ENCODE assay signal across 9 cellular contexts in the genomic region with DNA sequence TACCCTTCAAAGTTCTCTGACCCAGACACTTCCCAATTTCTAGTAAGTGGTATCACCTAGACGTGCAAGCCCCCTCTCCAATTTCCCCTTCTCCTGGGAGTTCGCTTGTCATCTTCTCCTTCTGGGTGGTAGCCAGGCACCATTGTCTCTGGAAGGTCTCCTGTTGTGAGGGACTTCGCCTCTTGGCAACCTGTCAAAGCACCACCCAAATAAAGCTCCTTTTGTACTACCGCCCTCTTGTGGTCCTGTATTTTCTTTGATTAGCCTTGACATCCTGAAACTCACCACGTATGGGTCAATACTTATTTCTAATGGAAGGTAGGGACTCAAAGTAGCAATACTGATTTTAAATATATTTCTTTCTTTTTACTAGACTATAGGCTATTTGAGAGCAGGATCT. TPM values are rescaled to one million over a fixed set of nuclear protein-coding genes. Genes with fewer than 3 reads are reported as not detected.
DNase-seq lines count a peak whose midpoint lies in the region; ATAC-seq and TF ChIP-seq lines count a peak whose summit lies in the region.
"Had no signal": no experiment of that assay in that cellular context is flagged by ENCODE, and none has a peak within 500 bp of the region (broad histone marks: within the 10 kb centered on the region; RNA-seq: fewer than 3 reads in every experiment).

No MANE protein-coding gene starts in this region.

- TF ChIP-seq EP300 in tibial nerve (IDR thresholded peaks at IDR 0.05) = no peak

- TF ChIP-seq CTCF in HCT116 (IDR thresholded peaks at IDR 0.05 in 2 of 3, conservative IDR thresholded peaks at IDR 0.05 in 1 of 3; ENCODE audit: borderline replicate concordance in 1 of 3, insufficient read depth in 1 of 3, low read depth in 2 of 3, low read length in 2 of 3) (peak; percentile 16 to 66 (median 54); a peak in 5 of 6 replicates), Loucy (conservative IDR thresholded peaks at IDR 0.05; ENCODE audit: low read length) (peak; percentile 71), foreskin fibroblast (IDR thresholded peaks at IDR 0.05; ENCODE audit: low read depth, low read length) (peak; percentile 42), type B pancreatic cell (conservative IDR thresholded peaks at IDR 0.05) (peak; percentile 68), tibial nerve (IDR thresholded peaks at IDR 0.05) (no peak)

- TF ChIP-seq RAD21 in HCT116 (IDR thresholded peaks at IDR 0.05; ENCODE audit: low read depth) = peak; percentile 35

- H3K9me3 ChIP-seq in HCT116 (ENCODE audit: control insufficient read depth in 1 of 2, insufficient read depth in 1 of 2, low read depth in 1 of 2, low read length in 2 of 2) (no peaks in the 10 kb centered on the region), Loucy (ENCODE audit: insufficient read depth, low read depth, low read length) (no peaks in the 10 kb centered on the region), tibial nerve (no peaks in the 10 kb centered on the region)
- H3K9me3 ChIP-seq: SJSA1 had no signal

- H3K4me1 Mint-ChIP-seq in type B pancreatic cell (ENCODE audit: unreplicated experiment) = no peaks in the 10 kb centered on the region

- TF ChIP-seq POLR2A in HCT116 (IDR thresholded peaks at IDR 0.05; ENCODE audit: borderline replicate concordance, extremely low read depth, insufficient read depth, insufficient read length) (no peak), tibial nerve (IDR thresholded peaks at IDR 0.05) (no peak)

- peaks cover 5% of the 10 kb centered on the region for H3K9me3 Mint-ChIP-seq in type B pancreatic cell

- peak; percentile 14 for DNase-seq in AG08395 (ENCODE audit: low spot score)
- peak; percentile 31 for DNase-seq in GM03348 (ENCODE audit: low spot score)
- peak; percentile 45 for DNase-seq in HCT116 (ENCODE audit: low read depth, low spot score)
- peak; percentile 24 for DNase-seq in SK-N-DZ (ENCODE audit: low spot score)
- peak in 1 of 2 donors; percentile 26 for DNase-seq in foreskin fibroblast
- DNase-seq in type B pancreatic cell (ENCODE audit: extremely low spot score, unreplicated experiment) = no peak
- no peak for DNase-seq in tibial nerve (ENCODE audit: low spot score in 2 of 2)

- POLR2A ChIA-PET in HCT116 (lab: Charles Lee) = no interaction called here

- no peak overlapping the region for H3K9ac ChIP-seq in HCT116 (ENCODE audit: low read length)
- H3K9ac ChIP-seq in Loucy (ENCODE audit: low read depth, low read length, poor library complexity, severe bottlenecking) = no peak overlapping the region

- H3K36me3 Mint-ChIP-seq in type B pancreatic cell = no peaks in the 10 kb centered on the region

- peak; percentile 70 for ATAC-seq in HCT116

- H3K4me1 ChIP-seq in HCT116 (ENCODE audit: control insufficient read depth in 1 of 2, insufficient read depth in 2 of 2, low read length in 2 of 2) (no peaks in the 10 kb centered on the region), Loucy (ENCODE audit: insufficient read depth, low read length, poor library complexity, severe bottlenecking) (no peaks in the 10 kb centered on the region), tibial nerve (no peaks in the 10 kb centered on the region)
- H3K4me1 ChIP-seq: SJSA1 had no signal

- H3K4me3 Mint-ChIP-seq in type B pancreatic cell = no peak overlapping the region

- H3K36me3 ChIP-seq in HCT116 (ENCODE audit: control insufficient read depth in 1 of 2, insufficient read depth in 2 of 2, low read length in 2 of 2) (no peaks in the 10 kb centered on the region), Loucy (ENCODE audit: insufficient read depth, low read length) (no peaks in the 10 kb centered on the region), tibial nerve (no peaks in the 10 kb centered on the region)
- H3K36me3 ChIP-seq: SJSA1 had no signal

- H3K79me2 ChIP-seq in HCT116 (ENCODE audit: insufficient read depth, low read length) = no peaks in the 10 kb centered on the region
- H3K79me2 ChIP-seq in Loucy (ENCODE audit: insufficient read depth, low read length) = no peaks in the 10 kb centered on the region

- RAD21 ChIA-PET in HCT116 (lab: Charles Lee; ENCODE audit: low non-redundant PET in 1 of 2, low total read pairs in 2 of 2, uncharacterized antibody in 2 of 2, unreplicated experiment in 2 of 2) = no interaction called here

- BruUV-seq in HCT116 (replicated peaks; lab: Mats Ljungman, UMichigan) = no TSS peak

- H3K4me2 ChIP-seq in HCT116 (ENCODE audit: low read length) (no peak overlapping the region), Loucy (ENCODE audit: low read depth, low read length, poor library complexity, severe bottlenecking) (no peak overlapping the region)

- H2AFZ ChIP-seq in HCT116 (ENCODE audit: low read depth, low read length, poor library complexity, severe bottlenecking) (no peak overlapping the region), Loucy (ENCODE audit: low read length) (no peak overlapping the region)

- no peaks in the 10 kb centered on the region for H4K20me1 ChIP-seq in HCT116 (ENCODE audit: insufficient read depth)
- no peaks in the 10 kb centered on the region for H4K20me1 ChIP-seq in Loucy (ENCODE audit: insufficient read depth, low read length, poor library complexity, severe bottlenecking)

- H3K27me3 ChIP-seq in HCT116 (ENCODE audit: insufficient read depth, low read length) (peaks cover 23% of the 10 kb centered on the region), Loucy (ENCODE audit: insufficient read depth, low read length, poor library complexity, severe bottlenecking) (no peaks in the 10 kb centered on the region), tibial nerve (no peaks in the 10 kb centered on the region)
- H3K27me3 ChIP-seq: SJSA1 had no signal

- H3K27ac ChIP-seq in HCT116 (ENCODE audit: low read depth, low read length) = no peak overlapping the region
- no peak overlapping the region for H3K27ac ChIP-seq in tibial nerve
- H3K27ac ChIP-seq: SJSA1 had no signal

- no peak overlapping the region for H3K27ac Mint-ChIP-seq in type B pancreatic cell

- H3K9me2 ChIP-seq in HCT116 (ENCODE audit: insufficient read depth) (no peaks in the 10 kb centered on the region), Loucy (replicated peaks; ENCODE audit: low read depth, low read length) (no peaks in the 10 kb centered on the region)

- H3F3A ChIP-seq in Loucy (ENCODE audit: low read depth) = no peaks in the 10 kb centered on the region

- no peak overlapping the region for H3K4me3 ChIP-seq in HCT116 (replicated peaks in 1 of 2; ENCODE audit: low read depth in 1 of 2, low read length in 2 of 2)
- H3K4me3 ChIP-seq in Loucy (ENCODE audit: low read length, poor library complexity, severe bottlenecking) = no peak overlapping the region
- H3K4me3 ChIP-seq in foreskin fibroblast (ENCODE audit: low read depth in 1 of 2, low read length in 2 of 2) = no peak overlapping the region
- H3K4me3 ChIP-seq in tibial nerve = no peak overlapping the region
- H3K4me3 ChIP-seq: SJSA1 had no signal

- CTCF ChIA-PET in HCT116 (lab: Charles Lee) = interaction anchor here (0.8 to 1.0 kb wide), 3 partner anchors 11 to 47 kb away, joined by 3 read pairs; no protein-coding TSS in a partner anchor

- 48 to 57% methylated on average over 5 of the region's 5 CpGs for WGBS in tibial nerve, 2 donors

- intact Hi-C loops in HCT116 (cut with micrococcal nuclease) = loop anchor here (2.0 kb wide), 1 partner anchor 272 kb away; no protein-coding TSS in a partner anchor

- H3K27me3 Mint-ChIP-seq in type B pancreatic cell = peaks cover 24% of the 10 kb centered on the region

TF ChIP-seq in HCT116, 20 proteins besides CTCF, POLR2A, EP300 and RAD21 (continues in another document):
- TF ChIP-seq, protein P1, sequence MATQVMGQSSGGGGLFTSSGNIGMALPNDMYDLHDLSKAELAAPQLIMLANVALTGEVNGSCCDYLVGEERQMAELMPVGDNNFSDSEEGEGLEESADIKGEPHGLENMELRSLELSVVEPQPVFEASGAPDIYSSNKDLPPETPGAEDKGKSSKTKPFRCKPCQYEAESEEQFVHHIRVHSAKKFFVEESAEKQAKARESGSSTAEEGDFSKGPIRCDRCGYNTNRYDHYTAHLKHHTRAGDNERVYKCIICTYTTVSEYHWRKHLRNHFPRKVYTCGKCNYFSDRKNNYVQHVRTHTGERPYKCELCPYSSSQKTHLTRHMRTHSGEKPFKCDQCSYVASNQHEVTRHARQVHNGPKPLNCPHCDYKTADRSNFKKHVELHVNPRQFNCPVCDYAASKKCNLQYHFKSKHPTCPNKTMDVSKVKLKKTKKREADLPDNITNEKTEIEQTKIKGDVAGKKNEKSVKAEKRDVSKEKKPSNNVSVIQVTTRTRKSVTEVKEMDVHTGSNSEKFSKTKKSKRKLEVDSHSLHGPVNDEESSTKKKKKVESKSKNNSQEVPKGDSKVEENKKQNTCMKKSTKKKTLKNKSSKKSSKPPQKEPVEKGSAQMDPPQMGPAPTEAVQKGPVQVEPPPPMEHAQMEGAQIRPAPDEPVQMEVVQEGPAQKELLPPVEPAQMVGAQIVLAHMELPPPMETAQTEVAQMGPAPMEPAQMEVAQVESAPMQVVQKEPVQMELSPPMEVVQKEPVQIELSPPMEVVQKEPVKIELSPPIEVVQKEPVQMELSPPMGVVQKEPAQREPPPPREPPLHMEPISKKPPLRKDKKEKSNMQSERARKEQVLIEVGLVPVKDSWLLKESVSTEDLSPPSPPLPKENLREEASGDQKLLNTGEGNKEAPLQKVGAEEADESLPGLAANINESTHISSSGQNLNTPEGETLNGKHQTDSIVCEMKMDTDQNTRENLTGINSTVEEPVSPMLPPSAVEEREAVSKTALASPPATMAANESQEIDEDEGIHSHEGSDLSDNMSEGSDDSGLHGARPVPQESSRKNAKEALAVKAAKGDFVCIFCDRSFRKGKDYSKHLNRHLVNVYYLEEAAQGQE (IDR thresholded peaks at IDR 0.05; ENCODE audit: low read depth) = no peak
- TF ChIP-seq, protein P2, sequence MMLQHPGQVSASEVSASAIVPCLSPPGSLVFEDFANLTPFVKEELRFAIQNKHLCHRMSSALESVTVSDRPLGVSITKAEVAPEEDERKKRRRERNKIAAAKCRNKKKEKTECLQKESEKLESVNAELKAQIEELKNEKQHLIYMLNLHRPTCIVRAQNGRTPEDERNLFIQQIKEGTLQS (IDR thresholded peaks at IDR 0.05) = no peak
- TF ChIP-seq SIN3A (IDR thresholded peaks at IDR 0.05; ENCODE audit: low read depth) = no peak
- TF ChIP-seq EZH2phosphoT487 (IDR thresholded peaks at IDR 0.05; ENCODE audit: borderline replicate concordance) = no peak
- no peak for TF ChIP-seq SRF (IDR thresholded peaks at IDR 0.05; ENCODE audit: low read depth)
- TF ChIP-seq YY1 (IDR thresholded peaks at IDR 0.05; ENCODE audit: extremely low read depth, insufficient replicate concordance, low read depth, low read length) = no peak

RNA-seq across cellular contexts. Expression of a gene that starts 8.2 kb away (rescaled TPM):
- total RNA-seq in HCT116 (2021; ENCODE audit: unreplicated experiment) = not detected
- not detected in 2 replicates for polyA plus RNA-seq in HCT116 (2012)
- polyA plus RNA-seq in SK-N-DZ (2014; cell fraction: cytosol; rRNA removed) = 1.1 and 1.2 TPM in 2 replicates
- polyA plus RNA-seq in SK-N-DZ (2014; cell fraction: nucleus; rRNA removed) = 1.3 and 3.0 TPM in 2 replicates
- 2.8 and 4.2 TPM in 2 replicates for total RNA-seq in type B pancreatic cell (ENCODE audit: low replicate concordance)
- total RNA-seq in tibial nerve = 1 to 10 TPM in 3 of 4 donors, not detected in 1; 3.7 to 5.7 (median 4.2) TPM
- total RNA-seq: SJSA1 had no signal

RNA-seq across cellular contexts. Expression of a gene that starts 59.1 kb away (rescaled TPM):
- total RNA-seq in HCT116 (2021; ENCODE audit: unreplicated experiment) (10.3 TPM), type B pancreatic cell (ENCODE audit: low replicate concordance) (5.3 and 21.8 TPM in 2 replicates), tibial nerve (1 to 10 TPM; 2.2 to 5.7 (median 3.3) TPM)
- polyA plus RNA-seq in HCT116 (2012) = 0.82 and 0.95 TPM in 2 replicates
- 6.9 and 9.9 TPM in 2 replicates for polyA plus RNA-seq in SK-N-DZ (2014; cell fraction: cytosol; rRNA removed)
- 50.1 and 50.9 TPM in 2 replicates for polyA plus RNA-seq in SK-N-DZ (2014; cell fraction: nucleus; rRNA removed)

Comparison
In these comparisons a context has a peak if more than half of its experiments do, and no peak if none do; other contexts are left out.
1. DNase-seq: peak in AG08395 (single experiment), GM03348 (single experiment), HCT116 (single experiment) and SK-N-DZ (single experiment); none in type B pancreatic cell (single experiment) and tibial nerve (0 of 2).
2. CTCF ChIP-seq: peak in HCT116 (3 of 3), Loucy (single experiment), foreskin fibroblast (single experiment) and type B pancreatic cell (single experiment); none in tibial nerve (0 of 5).